In genomic region chr5:33828611-33829286, GRCh38 we compare ENCODE assay signal across 26 cellular contexts.
DNase-seq lines count a peak whose midpoint lies in the region; ATAC-seq, FAIRE-seq and TF ChIP-seq lines count a peak whose summit lies in the region.
"Had no signal": no experiment of that assay in that cellular context is flagged by ENCODE, and none has a peak within 500 bp of the region (broad histone marks: within the 10 kb centered on the region; RNA-seq: fewer than 3 reads in every experiment).

No MANE protein-coding gene starts in this region.

- peaks cover 2% of the 10 kb centered on the region for H3K9me3 Mint-ChIP-seq in astrocyte (ENCODE audit: unreplicated experiment)
- H3K9me3 Mint-ChIP-seq: T-helper 1 cell treated with Interleukin-12 subunit alpha and Interleukin-12 subunit beta and Interleukin-4 antibody, amounts not matched to agents 30 μg/mL and 1 μg/mL, for 36 hours had no signal

- H3K36me3 ChIP-seq in astrocyte (ENCODE audit: insufficient read depth, low read length): no peaks in the 10 kb centered on the region
- no peaks in the 10 kb centered on the region for H3K36me3 ChIP-seq in smooth muscle cell (ENCODE audit: low read depth)
- no peaks in the 10 kb centered on the region for H3K36me3 ChIP-seq in tibial artery
- H3K36me3 ChIP-seq: BE2C, colonic mucosa, right atrium auricular region, spleen, upper lobe of left lung had no signal

- peaks cover 75% of the 10 kb centered on the region for H3K79me2 ChIP-seq in astrocyte (ENCODE audit: insufficient read depth, low read length)
- peaks cover 14% of the 10 kb centered on the region for H3K79me2 ChIP-seq in smooth muscle cell (ENCODE audit: low read depth)

- FAIRE-seq in astrocyte (lab: Jason Lieb, UNC): no peak
- FAIRE-seq: TTC549 had no signal

- H4K20me1 ChIP-seq in astrocyte (ENCODE audit: insufficient read depth, low read length) (no peaks in the 10 kb centered on the region), smooth muscle cell (ENCODE audit: low read depth) (peaks cover 5% of the 10 kb centered on the region)

- H3K4me1 ChIP-seq in astrocyte (ENCODE audit: insufficient read depth, low read length): peaks cover 53% of the 10 kb centered on the region
- H3K4me1 ChIP-seq in smooth muscle cell (ENCODE audit: low read depth): peaks cover 6% of the 10 kb centered on the region
- H3K4me1 ChIP-seq in tibial artery: peaks cover 0 to 8% (median 4%) of the 10 kb centered on the region in 4 donors
- H3K4me1 ChIP-seq: BE2C, colonic mucosa, right atrium auricular region, spleen, upper lobe of left lung had no signal

- intact Hi-C loops in tibial artery (cut with DNase I; ENCODE audit: low total_unique reads): no loop called here

- WGBS in smooth muscle cell (ENCODE audit: low lambda C conversion rate): 90% methylated on average over 8 of the region's 8 CpGs

- H2AFZ ChIP-seq in astrocyte (ENCODE audit: low read depth, low read length) (no peak overlapping the region), smooth muscle cell (ENCODE audit: low read depth) (no peak overlapping the region)

- DNase-seq in NCI-H82 (lab: John Stamatoyannopoulos, UW): peak; percentile 5
- DNase-seq in NCI-H82 treated with DMSO at 0.1 percent for 48 hours (lab: John Stamatoyannopoulos, UW; ENCODE audit: unreplicated experiment): no peak
- peak; percentile 1 for DNase-seq in NCI-H2171 (lab: John Stamatoyannopoulos, UW)
- DNase-seq in astrocyte (ENCODE audit: low read depth): peak; percentile 54
- no peak for DNase-seq in smooth muscle cell (lab: John Stamatoyannopoulos, UW; ENCODE audit: unreplicated experiment)
- no peak for DNase-seq in tibial artery
- DNase-seq in KG1 (lab: John Stamatoyannopoulos, UW): no peak
- DNase-seq: activated CD4-positive, alpha-beta T cell treated with anti-CD3 and anti-CD28 coated beads, Interleukin-2, amount 50 U/mL, for 48 hours; activated naive CD4-positive, alpha-beta T cell treated with anti-CD3 and anti-CD28 coated beads, Interleukin-2, amount 50 U/mL, for 16 hours; BE2C; colonic mucosa; DMS53; effector memory CD4-positive, alpha-beta T cell; head of caudate nucleus; MV-4-11; NCI-H1694 treated with DMSO at 0.1 percent for 48 hours; RPMI8226; spleen; stimulated activated CD4-positive, alpha-beta T cell treated with anti-CD3 and anti-CD28 coated beads, Interleukin-2, amount 100 ng/mL, for 48 hours; upper lobe of left lung had no signal

- no peak for ATAC-seq in HG02840 (IDR thresholded peaks at IDR 0.05; ENCODE audit: low FRiP score, unreplicated experiment)
- ATAC-seq: activated CD4-positive, CD25-positive, alpha-beta regulatory T cell treated with anti-CD3 and anti-CD28 coated beads, Interleukin-2, amount 50 U/mL, for 24 hours had no signal

- H3K36me3 Mint-ChIP-seq in astrocyte (ENCODE audit: low read depth, unreplicated experiment): peaks cover 14% of the 10 kb centered on the region

- H3K4me3 Mint-ChIP-seq in astrocyte (ENCODE audit: unreplicated experiment): no peak overlapping the region
- H3K4me3 Mint-ChIP-seq: T-helper 1 cell treated with Interleukin-12 subunit alpha and Interleukin-12 subunit beta and Interleukin-4 antibody, amounts not matched to agents 30 μg/mL and 1 μg/mL, for 36 hours had no signal

- TF ChIP-seq CTCF in astrocyte (IDR thresholded peaks at IDR 0.05; ENCODE audit: insufficient read depth, low read depth, low read length): no peak
- no peak for TF ChIP-seq CTCF in smooth muscle cell (IDR thresholded peaks at IDR 0.05; ENCODE audit: borderline replicate concordance, insufficient read depth, poor library complexity, severe bottlenecking)
- TF ChIP-seq CTCF in tibial artery (IDR thresholded peaks at IDR 0.05): no peak

- H3K27me3 ChIP-seq in astrocyte (ENCODE audit: insufficient read depth, low read length): no peaks in the 10 kb centered on the region
- no peaks in the 10 kb centered on the region for H3K27me3 ChIP-seq in smooth muscle cell (ENCODE audit: low read depth)
- H3K27me3 ChIP-seq in tibial artery: no peaks in the 10 kb centered on the region
- H3K27me3 ChIP-seq: colonic mucosa, right atrium auricular region, upper lobe of left lung had no signal

- H3K4me1 Mint-ChIP-seq in astrocyte (ENCODE audit: low read depth, unreplicated experiment): peaks cover 60% of the 10 kb centered on the region

- H3K27ac ChIP-seq in astrocyte (ENCODE audit: low read depth, low read length) (peak overlapping the region; percentile 76), smooth muscle cell (ENCODE audit: low read depth) (peak overlapping the region; percentile 61), tibial artery (no peak overlapping the region)
- H3K27ac ChIP-seq: colonic mucosa, KMS-11, right atrium auricular region, spleen, upper lobe of left lung had no signal

- H3K4me2 ChIP-seq in astrocyte (ENCODE audit: low read length) (peak overlapping the region; percentile 24), smooth muscle cell (no peak overlapping the region)
- H3K4me2 ChIP-seq: KMS-11 had no signal

- H3K9ac ChIP-seq in astrocyte (ENCODE audit: low read length) (no peak overlapping the region), smooth muscle cell (ENCODE audit: low read depth) (peak overlapping the region; percentile 10)
- H3K9ac ChIP-seq: KMS-11 had no signal

- H3K4me3 ChIP-seq in astrocyte (ENCODE audit: insufficient read depth, low read depth, low read length) (no peak overlapping the region), smooth muscle cell (no peak overlapping the region), tibial artery (no peak overlapping the region)
- H3K4me3 ChIP-seq: colonic mucosa, right atrium auricular region, spleen, upper lobe of left lung had no signal

- H3K27me3 Mint-ChIP-seq in astrocyte (ENCODE audit: low read depth, unreplicated experiment): no peaks in the 10 kb centered on the region

- H3F3A ChIP-seq in smooth muscle cell (ENCODE audit: low read depth): peaks cover 7% of the 10 kb centered on the region

- peak overlapping the region; percentile 60 for H3K27ac Mint-ChIP-seq in astrocyte (ENCODE audit: unreplicated experiment)
- H3K27ac Mint-ChIP-seq: T-helper 1 cell treated with Interleukin-12 subunit alpha and Interleukin-12 subunit beta and Interleukin-4 antibody, amounts not matched to agents 30 μg/mL and 1 μg/mL, for 36 hours had no signal

- H3K9me3 ChIP-seq in astrocyte (ENCODE audit: insufficient read depth, low read depth, low read length) (no peaks in the 10 kb centered on the region), smooth muscle cell (replicated peaks; ENCODE audit: low read depth) (no peaks in the 10 kb centered on the region), tibial artery (no peaks in the 10 kb centered on the region)
- H3K9me3 ChIP-seq: BE2C, colonic mucosa, right atrium auricular region, spleen, upper lobe of left lung had no signal

Comparison
In these comparisons a context has a peak if more than half of its experiments do, and no peak if none do; other contexts are left out.
1. DNase-seq: peak in NCI-H82 (single experiment), NCI-H2171 (single experiment) and astrocyte (single experiment); none in NCI-H82 treated with DMSO at 0.1 percent for 48 hours (single experiment), smooth muscle cell (single experiment), tibial artery (0 of 2) and KG1 (single experiment).
2. H3K27ac ChIP-seq: peak in astrocyte (single experiment) and smooth muscle cell (single experiment); none in tibial artery (0 of 2).